ENCODE assay signal across 2 cellular contexts in the genomic region with DNA sequence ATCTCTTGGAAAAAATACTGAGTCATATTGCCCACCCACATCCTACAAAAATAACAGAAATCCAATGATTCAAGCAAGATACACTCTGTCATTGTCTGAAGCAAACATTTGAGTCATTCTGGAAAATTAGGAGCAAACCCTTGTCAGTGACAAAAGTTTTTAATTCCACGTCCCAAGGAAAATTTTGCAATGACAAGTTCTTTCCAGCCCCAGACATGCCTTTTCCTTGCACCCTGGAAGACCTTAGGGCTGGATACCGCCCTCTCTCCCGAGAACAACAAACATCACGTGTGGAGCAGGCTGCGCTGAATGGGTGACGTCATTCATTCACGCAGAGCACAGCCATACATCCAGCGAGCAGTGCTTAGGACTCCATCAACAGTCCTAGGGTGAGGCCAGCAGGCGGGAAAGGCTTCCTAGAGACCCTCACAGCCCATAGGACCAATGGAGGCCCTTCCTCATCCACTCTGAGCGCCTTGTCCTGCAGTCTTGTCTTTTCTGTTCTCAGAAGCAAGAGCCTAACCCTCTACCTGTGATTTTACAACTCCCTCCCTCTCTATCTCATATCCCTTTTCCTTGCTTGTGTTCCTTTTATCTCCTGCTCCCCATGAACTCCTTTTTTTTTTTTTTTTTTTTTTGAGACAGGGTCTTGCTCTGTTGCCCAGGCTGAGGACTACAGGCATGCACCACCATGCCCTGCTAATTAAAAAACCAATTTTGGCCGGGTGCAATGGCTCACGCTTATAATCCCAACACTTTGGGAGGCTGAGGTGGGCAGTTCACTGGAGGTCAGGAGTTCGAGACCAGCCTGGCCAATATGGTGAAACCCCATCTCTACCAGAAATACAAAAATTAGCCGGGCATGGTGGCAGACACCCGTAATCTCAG.
TF ChIP-seq lines count a peak whose summit lies in the region.

No MANE protein-coding gene starts in this region.

TF ChIP-seq in IMR-90, 13 proteins besides CTCF, POLR2A, EP300 and RAD21:
- TF ChIP-seq RFX5 (IDR thresholded peaks at IDR 0.05; ENCODE audit: low read depth, low read length) (no peak), SMC3 (IDR thresholded peaks at IDR 0.05; ENCODE audit: low read depth, low read length) (no peak), FOS (IDR thresholded peaks at IDR 0.05; ENCODE audit: low read depth, low read length) (no peak), NFE2L2 (IDR thresholded peaks at IDR 0.05; ENCODE audit: low read depth, low read length) (no peak), RCOR1 (IDR thresholded peaks at IDR 0.05; ENCODE audit: insufficient replicate concordance, low read length) (no peak), BHLHE40 (IDR thresholded peaks at IDR 0.05; ENCODE audit: low read depth, low read length) (peak; percentile 66; the same call in 1 of the 2 replicates), MAZ (IDR thresholded peaks at IDR 0.05; ENCODE audit: borderline replicate concordance, low read depth, low read length) (no peak), CEBPB (IDR thresholded peaks at IDR 0.05; ENCODE audit: low read depth, low read length) (no peak)
- TF ChIP-seq, protein P1, sequence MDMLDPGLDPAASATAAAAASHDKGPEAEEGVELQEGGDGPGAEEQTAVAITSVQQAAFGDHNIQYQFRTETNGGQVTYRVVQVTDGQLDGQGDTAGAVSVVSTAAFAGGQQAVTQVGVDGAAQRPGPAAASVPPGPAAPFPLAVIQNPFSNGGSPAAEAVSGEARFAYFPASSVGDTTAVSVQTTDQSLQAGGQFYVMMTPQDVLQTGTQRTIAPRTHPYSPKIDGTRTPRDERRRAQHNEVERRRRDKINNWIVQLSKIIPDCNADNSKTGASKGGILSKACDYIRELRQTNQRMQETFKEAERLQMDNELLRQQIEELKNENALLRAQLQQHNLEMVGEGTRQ (IDR thresholded peaks at IDR 0.05; ENCODE audit: low read depth, low read length): peak; percentile 65

TF ChIP-seq in K562, 482 proteins besides CTCF, POLR2A, EP300 and RAD21 (continues in another document):
- TF ChIP-seq, protein P2, sequence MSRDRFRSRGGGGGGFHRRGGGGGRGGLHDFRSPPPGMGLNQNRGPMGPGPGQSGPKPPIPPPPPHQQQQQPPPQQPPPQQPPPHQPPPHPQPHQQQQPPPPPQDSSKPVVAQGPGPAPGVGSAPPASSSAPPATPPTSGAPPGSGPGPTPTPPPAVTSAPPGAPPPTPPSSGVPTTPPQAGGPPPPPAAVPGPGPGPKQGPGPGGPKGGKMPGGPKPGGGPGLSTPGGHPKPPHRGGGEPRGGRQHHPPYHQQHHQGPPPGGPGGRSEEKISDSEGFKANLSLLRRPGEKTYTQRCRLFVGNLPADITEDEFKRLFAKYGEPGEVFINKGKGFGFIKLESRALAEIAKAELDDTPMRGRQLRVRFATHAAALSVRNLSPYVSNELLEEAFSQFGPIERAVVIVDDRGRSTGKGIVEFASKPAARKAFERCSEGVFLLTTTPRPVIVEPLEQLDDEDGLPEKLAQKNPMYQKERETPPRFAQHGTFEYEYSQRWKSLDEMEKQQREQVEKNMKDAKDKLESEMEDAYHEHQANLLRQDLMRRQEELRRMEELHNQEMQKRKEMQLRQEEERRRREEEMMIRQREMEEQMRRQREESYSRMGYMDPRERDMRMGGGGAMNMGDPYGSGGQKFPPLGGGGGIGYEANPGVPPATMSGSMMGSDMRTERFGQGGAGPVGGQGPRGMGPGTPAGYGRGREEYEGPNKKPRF (IDR thresholded peaks at IDR 0.05; ENCODE audit: low read depth, low read length): no peak
- no peak for TF ChIP-seq POLR2AphosphoS2 (IDR thresholded peaks at IDR 0.05; ENCODE audit: low read length)
- peak; percentile 81; the same call in 1 of the 2 replicates for TF ChIP-seq FOXK1 (CRISPR knock-in tag; IDR thresholded peaks at IDR 0.05; ENCODE audit: borderline replicate concordance)
- TF ChIP-seq PHTF2 (CRISPR knock-in tag; IDR thresholded peaks at IDR 0.05): no peak
- TF ChIP-seq ZNF766 (CRISPR knock-in tag; conservative IDR thresholded peaks at IDR 0.05): no peak; the same call in 1 of the 2 replicates
- TF ChIP-seq SLC30A9 (CRISPR knock-in tag; IDR thresholded peaks at IDR 0.05): no peak
- no peak for TF ChIP-seq SIN3B (IDR thresholded peaks at IDR 0.05; ENCODE audit: low read depth)
- TF ChIP-seq, protein P3, sequence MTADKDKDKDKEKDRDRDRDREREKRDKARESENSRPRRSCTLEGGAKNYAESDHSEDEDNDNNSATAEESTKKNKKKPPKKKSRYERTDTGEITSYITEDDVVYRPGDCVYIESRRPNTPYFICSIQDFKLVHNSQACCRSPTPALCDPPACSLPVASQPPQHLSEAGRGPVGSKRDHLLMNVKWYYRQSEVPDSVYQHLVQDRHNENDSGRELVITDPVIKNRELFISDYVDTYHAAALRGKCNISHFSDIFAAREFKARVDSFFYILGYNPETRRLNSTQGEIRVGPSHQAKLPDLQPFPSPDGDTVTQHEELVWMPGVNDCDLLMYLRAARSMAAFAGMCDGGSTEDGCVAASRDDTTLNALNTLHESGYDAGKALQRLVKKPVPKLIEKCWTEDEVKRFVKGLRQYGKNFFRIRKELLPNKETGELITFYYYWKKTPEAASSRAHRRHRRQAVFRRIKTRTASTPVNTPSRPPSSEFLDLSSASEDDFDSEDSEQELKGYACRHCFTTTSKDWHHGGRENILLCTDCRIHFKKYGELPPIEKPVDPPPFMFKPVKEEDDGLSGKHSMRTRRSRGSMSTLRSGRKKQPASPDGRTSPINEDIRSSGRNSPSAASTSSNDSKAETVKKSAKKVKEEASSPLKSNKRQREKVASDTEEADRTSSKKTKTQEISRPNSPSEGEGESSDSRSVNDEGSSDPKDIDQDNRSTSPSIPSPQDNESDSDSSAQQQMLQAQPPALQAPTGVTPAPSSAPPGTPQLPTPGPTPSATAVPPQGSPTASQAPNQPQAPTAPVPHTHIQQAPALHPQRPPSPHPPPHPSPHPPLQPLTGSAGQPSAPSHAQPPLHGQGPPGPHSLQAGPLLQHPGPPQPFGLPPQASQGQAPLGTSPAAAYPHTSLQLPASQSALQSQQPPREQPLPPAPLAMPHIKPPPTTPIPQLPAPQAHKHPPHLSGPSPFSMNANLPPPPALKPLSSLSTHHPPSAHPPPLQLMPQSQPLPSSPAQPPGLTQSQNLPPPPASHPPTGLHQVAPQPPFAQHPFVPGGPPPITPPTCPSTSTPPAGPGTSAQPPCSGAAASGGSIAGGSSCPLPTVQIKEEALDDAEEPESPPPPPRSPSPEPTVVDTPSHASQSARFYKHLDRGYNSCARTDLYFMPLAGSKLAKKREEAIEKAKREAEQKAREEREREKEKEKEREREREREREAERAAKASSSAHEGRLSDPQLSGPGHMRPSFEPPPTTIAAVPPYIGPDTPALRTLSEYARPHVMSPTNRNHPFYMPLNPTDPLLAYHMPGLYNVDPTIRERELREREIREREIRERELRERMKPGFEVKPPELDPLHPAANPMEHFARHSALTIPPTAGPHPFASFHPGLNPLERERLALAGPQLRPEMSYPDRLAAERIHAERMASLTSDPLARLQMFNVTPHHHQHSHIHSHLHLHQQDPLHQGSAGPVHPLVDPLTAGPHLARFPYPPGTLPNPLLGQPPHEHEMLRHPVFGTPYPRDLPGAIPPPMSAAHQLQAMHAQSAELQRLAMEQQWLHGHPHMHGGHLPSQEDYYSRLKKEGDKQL (CRISPR knock-in tag; IDR thresholded peaks at IDR 0.05; ENCODE audit: borderline replicate concordance): no peak
- no peak for TF ChIP-seq FUS (optimal IDR thresholded peaks at IDR 0.05; ENCODE audit: low read depth, low read length)
- TF ChIP-seq STAG1 (CRISPR knock-in tag; IDR thresholded peaks at IDR 0.05; ENCODE audit: borderline replicate concordance): no peak
- no peak for TF ChIP-seq SRSF3 (IDR thresholded peaks at IDR 0.05; ENCODE audit: insufficient read depth, low read length)
- no peak for TF ChIP-seq KDM4B (IDR thresholded peaks at IDR 0.05; ENCODE audit: borderline replicate concordance in 2 of 2, low read depth in 1 of 2)
- TF ChIP-seq JUNB (CRISPR knock-in tag; conservative IDR thresholded peaks at IDR 0.05): peak; percentile 98
- TF ChIP-seq CTBP1 (IDR thresholded peaks at IDR 0.05; ENCODE audit: borderline replicate concordance): peak; percentile 84
- no peak for TF ChIP-seq RFX1 (IDR thresholded peaks at IDR 0.05)
- TF ChIP-seq, protein P4, sequence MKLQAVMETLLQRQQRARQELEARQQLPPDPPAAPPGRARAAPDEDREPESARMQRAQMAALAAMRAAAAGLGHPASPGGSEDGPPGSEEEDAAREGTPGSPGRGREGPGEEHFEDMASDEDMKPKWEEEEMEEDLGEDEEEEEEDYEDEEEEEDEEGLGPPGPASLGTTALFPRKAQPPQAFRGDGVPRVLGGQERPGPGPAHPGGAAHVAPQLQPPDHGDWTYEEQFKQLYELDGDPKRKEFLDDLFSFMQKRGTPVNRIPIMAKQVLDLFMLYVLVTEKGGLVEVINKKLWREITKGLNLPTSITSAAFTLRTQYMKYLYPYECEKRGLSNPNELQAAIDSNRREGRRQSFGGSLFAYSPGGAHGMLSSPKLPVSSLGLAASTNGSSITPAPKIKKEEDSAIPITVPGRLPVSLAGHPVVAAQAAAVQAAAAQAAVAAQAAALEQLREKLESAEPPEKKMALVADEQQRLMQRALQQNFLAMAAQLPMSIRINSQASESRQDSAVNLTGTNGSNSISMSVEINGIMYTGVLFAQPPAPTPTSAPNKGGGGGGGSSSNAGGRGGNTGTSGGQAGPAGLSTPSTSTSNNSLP (IDR thresholded peaks at IDR 0.05; ENCODE audit: borderline replicate concordance, low read depth, low read length): no peak
- TF ChIP-seq PHF21A (IDR thresholded peaks at IDR 0.05; ENCODE audit: borderline replicate concordance, low read depth): no peak
- TF ChIP-seq MTF1 (CRISPR knock-in tag; IDR thresholded peaks at IDR 0.05; ENCODE audit: borderline replicate concordance): no peak
- no peak for TF ChIP-seq LCOR (CRISPR knock-in tag; IDR thresholded peaks at IDR 0.05)
- TF ChIP-seq GTF2A2 (tag; IDR thresholded peaks at IDR 0.05): no peak
- TF ChIP-seq YY1 (IDR thresholded peaks at IDR 0.05; ENCODE audit: borderline replicate concordance in 1 of 3, control insufficient read depth in 1 of 3, extremely low read depth in 1 of 3, insufficient read depth in 3 of 3, insufficient read length in 1 of 3, insufficient replicate concordance in 2 of 3, low read depth in 1 of 3, low read length in 2 of 3): peak in 1 of 3 experiments; percentile 32
- TF ChIP-seq, protein P5, sequence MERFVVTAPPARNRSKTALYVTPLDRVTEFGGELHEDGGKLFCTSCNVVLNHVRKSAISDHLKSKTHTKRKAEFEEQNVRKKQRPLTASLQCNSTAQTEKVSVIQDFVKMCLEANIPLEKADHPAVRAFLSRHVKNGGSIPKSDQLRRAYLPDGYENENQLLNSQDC (CRISPR knock-in tag; IDR thresholded peaks at IDR 0.05): no peak
- no peak for TF ChIP-seq PHF8 (IDR thresholded peaks at IDR 0.05; ENCODE audit: borderline replicate concordance, low read length)
- peak; percentile 73 for TF ChIP-seq ARID1B (IDR thresholded peaks at IDR 0.05)
- no peak for TF ChIP-seq KDM1A (IDR thresholded peaks at IDR 0.05)
- peak; percentile 52; the same call in 1 of the 2 replicates for TF ChIP-seq EHMT2 (IDR thresholded peaks at IDR 0.05)
- no peak; the same call in 1 of the 2 replicates for TF ChIP-seq ZFP30 (CRISPR knock-in tag; IDR thresholded peaks at IDR 0.05; ENCODE audit: borderline replicate concordance)
- TF ChIP-seq KAT8 (IDR thresholded peaks at IDR 0.05; ENCODE audit: low read depth): no peak
- no peak for TF ChIP-seq ZSCAN29 (IDR thresholded peaks at IDR 0.05)
- peak; percentile 31; the same call in 1 of the 2 replicates for TF ChIP-seq CC2D1A (IDR thresholded peaks at IDR 0.05)
- TF ChIP-seq JUND (IDR thresholded peaks at IDR 0.05; ENCODE audit: borderline replicate concordance, low read depth, low read length): peak; percentile 100
- TF ChIP-seq JUND (tag; IDR thresholded peaks at IDR 0.05; ENCODE audit: borderline replicate concordance, low read depth, low read length): peak; percentile 100
- no peak for TF ChIP-seq ZKSCAN8 (CRISPR knock-in tag; IDR thresholded peaks at IDR 0.05)
- TF ChIP-seq, protein P6, sequence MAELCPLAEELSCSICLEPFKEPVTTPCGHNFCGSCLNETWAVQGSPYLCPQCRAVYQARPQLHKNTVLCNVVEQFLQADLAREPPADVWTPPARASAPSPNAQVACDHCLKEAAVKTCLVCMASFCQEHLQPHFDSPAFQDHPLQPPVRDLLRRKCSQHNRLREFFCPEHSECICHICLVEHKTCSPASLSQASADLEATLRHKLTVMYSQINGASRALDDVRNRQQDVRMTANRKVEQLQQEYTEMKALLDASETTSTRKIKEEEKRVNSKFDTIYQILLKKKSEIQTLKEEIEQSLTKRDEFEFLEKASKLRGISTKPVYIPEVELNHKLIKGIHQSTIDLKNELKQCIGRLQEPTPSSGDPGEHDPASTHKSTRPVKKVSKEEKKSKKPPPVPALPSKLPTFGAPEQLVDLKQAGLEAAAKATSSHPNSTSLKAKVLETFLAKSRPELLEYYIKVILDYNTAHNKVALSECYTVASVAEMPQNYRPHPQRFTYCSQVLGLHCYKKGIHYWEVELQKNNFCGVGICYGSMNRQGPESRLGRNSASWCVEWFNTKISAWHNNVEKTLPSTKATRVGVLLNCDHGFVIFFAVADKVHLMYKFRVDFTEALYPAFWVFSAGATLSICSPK (IDR thresholded peaks at IDR 0.05; ENCODE audit: borderline replicate concordance): no peak
- TF ChIP-seq SMAD3 (CRISPR knock-in tag; conservative IDR thresholded peaks at IDR 0.05): no peak
- TF ChIP-seq ZNF589 (CRISPR knock-in tag; IDR thresholded peaks at IDR 0.05; ENCODE audit: low read depth): no peak
- no peak for TF ChIP-seq ZNF384 (IDR thresholded peaks at IDR 0.05; ENCODE audit: low read depth, low read length)
- TF ChIP-seq ZNF695 (CRISPR knock-in tag; IDR thresholded peaks at IDR 0.05): 0 out of 2 replicates have a peak, but pooled peaks have one; percentile 47
- 0 out of 2 replicates have a peak, but pooled peaks have one; percentile 50 for TF ChIP-seq TARDBP (IDR thresholded peaks at IDR 0.05)
- no peak for TF ChIP-seq ERF (CRISPR knock-in tag; IDR thresholded peaks at IDR 0.05)
- no peak for TF ChIP-seq ZNF507 (tag; conservative IDR thresholded peaks at IDR 0.05)
- TF ChIP-seq, protein P7, sequence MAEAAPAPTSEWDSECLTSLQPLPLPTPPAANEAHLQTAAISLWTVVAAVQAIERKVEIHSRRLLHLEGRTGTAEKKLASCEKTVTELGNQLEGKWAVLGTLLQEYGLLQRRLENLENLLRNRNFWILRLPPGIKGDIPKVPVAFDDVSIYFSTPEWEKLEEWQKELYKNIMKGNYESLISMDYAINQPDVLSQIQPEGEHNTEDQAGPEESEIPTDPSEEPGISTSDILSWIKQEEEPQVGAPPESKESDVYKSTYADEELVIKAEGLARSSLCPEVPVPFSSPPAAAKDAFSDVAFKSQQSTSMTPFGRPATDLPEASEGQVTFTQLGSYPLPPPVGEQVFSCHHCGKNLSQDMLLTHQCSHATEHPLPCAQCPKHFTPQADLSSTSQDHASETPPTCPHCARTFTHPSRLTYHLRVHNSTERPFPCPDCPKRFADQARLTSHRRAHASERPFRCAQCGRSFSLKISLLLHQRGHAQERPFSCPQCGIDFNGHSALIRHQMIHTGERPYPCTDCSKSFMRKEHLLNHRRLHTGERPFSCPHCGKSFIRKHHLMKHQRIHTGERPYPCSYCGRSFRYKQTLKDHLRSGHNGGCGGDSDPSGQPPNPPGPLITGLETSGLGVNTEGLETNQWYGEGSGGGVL (CRISPR knock-in tag; IDR thresholded peaks at IDR 0.05): no peak
- TF ChIP-seq MCM5 (IDR thresholded peaks at IDR 0.05; ENCODE audit: low read depth): no peak
- TF ChIP-seq ZNF41 (CRISPR knock-in tag; conservative IDR thresholded peaks at IDR 0.05): no peak
- no peak for TF ChIP-seq NR2C2 (CRISPR knock-in tag; IDR thresholded peaks at IDR 0.05)
- TF ChIP-seq NR2C2 (tag; IDR thresholded peaks at IDR 0.05): peak; percentile 28; the same call in 1 of the 2 replicates
- peak; percentile 53 for TF ChIP-seq EP400 (IDR thresholded peaks at IDR 0.05)
- no peak for TF ChIP-seq ETV6 (IDR thresholded peaks at IDR 0.05; ENCODE audit: borderline replicate concordance in 1 of 2, low read depth in 2 of 2, low read length in 1 of 2)
- TF ChIP-seq ETV6 (CRISPR knock-in tag; IDR thresholded peaks at IDR 0.05; ENCODE audit: borderline replicate concordance): no peak
- TF ChIP-seq TGIF2 (CRISPR knock-in tag; IDR thresholded peaks at IDR 0.05): no peak
